Comparison of ENCODE assay signal across 1 cellular context in the genomic region with DNA sequence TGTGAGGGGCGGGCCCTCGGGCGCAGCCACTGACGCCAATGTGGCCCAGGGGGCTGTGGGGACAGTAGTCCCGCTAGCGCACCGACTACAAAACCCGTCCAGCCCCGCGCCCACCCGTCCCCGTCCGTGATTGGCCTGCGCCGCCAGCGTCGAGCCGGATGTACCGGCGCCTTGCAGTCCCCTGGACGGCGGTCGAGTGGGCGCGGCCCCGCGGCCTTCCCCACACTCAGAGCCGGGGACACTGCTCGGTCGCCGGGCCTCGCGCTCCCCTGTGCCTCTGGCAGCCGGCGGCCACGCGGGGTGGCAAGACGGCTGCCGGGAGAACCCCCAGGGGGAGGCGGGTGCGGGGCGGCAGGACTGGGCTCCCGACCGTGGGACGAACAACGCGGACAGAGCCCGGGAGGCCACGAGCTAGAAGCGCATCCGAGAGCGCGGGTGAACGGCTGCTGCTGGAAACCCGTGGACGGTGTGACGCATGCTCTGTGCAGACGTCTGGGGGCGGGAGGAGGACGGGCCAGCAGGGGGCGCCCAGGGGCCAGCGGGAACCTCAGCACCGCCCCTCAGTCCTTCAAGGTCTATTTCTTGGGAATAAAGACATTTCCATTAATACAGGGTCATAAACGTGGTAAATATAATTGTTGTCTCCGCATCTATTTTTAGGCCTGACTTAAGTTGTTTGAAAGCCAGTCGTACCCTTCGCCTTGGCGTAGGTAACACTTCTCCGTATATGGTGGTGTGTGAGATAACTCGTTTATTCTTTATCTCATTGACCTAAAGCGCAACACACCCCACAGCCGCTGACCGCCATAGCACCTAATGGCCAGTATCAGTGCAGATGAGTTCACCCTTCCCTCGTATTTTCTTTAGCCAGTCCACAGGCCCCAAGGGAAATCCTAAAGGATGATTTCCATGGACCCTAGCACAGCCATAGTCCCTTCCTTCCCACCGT.
TF ChIP-seq lines count a peak whose summit lies in the region.

No MANE protein-coding gene starts in this region.

TF ChIP-seq in K562, 482 proteins besides CTCF, POLR2A, EP300 and RAD21 (continued from another document and continues in another):
- TF ChIP-seq, protein P1, sequence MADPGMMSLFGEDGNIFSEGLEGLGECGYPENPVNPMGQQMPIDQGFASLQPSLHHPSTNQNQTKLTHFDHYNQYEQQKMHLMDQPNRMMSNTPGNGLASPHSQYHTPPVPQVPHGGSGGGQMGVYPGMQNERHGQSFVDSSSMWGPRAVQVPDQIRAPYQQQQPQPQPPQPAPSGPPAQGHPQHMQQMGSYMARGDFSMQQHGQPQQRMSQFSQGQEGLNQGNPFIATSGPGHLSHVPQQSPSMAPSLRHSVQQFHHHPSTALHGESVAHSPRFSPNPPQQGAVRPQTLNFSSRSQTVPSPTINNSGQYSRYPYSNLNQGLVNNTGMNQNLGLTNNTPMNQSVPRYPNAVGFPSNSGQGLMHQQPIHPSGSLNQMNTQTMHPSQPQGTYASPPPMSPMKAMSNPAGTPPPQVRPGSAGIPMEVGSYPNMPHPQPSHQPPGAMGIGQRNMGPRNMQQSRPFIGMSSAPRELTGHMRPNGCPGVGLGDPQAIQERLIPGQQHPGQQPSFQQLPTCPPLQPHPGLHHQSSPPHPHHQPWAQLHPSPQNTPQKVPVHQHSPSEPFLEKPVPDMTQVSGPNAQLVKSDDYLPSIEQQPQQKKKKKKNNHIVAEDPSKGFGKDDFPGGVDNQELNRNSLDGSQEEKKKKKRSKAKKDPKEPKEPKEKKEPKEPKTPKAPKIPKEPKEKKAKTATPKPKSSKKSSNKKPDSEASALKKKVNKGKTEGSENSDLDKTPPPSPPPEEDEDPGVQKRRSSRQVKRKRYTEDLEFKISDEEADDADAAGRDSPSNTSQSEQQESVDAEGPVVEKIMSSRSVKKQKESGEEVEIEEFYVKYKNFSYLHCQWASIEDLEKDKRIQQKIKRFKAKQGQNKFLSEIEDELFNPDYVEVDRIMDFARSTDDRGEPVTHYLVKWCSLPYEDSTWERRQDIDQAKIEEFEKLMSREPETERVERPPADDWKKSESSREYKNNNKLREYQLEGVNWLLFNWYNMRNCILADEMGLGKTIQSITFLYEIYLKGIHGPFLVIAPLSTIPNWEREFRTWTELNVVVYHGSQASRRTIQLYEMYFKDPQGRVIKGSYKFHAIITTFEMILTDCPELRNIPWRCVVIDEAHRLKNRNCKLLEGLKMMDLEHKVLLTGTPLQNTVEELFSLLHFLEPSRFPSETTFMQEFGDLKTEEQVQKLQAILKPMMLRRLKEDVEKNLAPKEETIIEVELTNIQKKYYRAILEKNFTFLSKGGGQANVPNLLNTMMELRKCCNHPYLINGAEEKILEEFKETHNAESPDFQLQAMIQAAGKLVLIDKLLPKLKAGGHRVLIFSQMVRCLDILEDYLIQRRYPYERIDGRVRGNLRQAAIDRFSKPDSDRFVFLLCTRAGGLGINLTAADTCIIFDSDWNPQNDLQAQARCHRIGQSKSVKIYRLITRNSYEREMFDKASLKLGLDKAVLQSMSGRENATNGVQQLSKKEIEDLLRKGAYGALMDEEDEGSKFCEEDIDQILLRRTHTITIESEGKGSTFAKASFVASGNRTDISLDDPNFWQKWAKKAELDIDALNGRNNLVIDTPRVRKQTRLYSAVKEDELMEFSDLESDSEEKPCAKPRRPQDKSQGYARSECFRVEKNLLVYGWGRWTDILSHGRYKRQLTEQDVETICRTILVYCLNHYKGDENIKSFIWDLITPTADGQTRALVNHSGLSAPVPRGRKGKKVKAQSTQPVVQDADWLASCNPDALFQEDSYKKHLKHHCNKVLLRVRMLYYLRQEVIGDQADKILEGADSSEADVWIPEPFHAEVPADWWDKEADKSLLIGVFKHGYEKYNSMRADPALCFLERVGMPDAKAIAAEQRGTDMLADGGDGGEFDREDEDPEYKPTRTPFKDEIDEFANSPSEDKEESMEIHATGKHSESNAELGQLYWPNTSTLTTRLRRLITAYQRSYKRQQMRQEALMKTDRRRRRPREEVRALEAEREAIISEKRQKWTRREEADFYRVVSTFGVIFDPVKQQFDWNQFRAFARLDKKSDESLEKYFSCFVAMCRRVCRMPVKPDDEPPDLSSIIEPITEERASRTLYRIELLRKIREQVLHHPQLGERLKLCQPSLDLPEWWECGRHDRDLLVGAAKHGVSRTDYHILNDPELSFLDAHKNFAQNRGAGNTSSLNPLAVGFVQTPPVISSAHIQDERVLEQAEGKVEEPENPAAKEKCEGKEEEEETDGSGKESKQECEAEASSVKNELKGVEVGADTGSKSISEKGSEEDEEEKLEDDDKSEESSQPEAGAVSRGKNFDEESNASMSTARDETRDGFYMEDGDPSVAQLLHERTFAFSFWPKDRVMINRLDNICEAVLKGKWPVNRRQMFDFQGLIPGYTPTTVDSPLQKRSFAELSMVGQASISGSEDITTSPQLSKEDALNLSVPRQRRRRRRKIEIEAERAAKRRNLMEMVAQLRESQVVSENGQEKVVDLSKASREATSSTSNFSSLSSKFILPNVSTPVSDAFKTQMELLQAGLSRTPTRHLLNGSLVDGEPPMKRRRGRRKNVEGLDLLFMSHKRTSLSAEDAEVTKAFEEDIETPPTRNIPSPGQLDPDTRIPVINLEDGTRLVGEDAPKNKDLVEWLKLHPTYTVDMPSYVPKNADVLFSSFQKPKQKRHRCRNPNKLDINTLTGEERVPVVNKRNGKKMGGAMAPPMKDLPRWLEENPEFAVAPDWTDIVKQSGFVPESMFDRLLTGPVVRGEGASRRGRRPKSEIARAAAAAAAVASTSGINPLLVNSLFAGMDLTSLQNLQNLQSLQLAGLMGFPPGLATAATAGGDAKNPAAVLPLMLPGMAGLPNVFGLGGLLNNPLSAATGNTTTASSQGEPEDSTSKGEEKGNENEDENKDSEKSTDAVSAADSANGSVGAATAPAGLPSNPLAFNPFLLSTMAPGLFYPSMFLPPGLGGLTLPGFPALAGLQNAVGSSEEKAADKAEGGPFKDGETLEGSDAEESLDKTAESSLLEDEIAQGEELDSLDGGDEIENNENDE (IDR thresholded peaks at IDR 0.05; ENCODE audit: low read depth, low read length): no peak
- TF ChIP-seq HMGN3 (IDR thresholded peaks at IDR 0.05; ENCODE audit: borderline replicate concordance, extremely low read depth, insufficient read length, low read depth, low read length) (peak; percentile 69), ZNF551 (CRISPR knock-in tag; IDR thresholded peaks at IDR 0.05) (no peak), NFATC3 (IDR thresholded peaks at IDR 0.05) (no peak), ZC3H11A (IDR thresholded peaks at IDR 0.05; ENCODE audit: low read depth, low read length) (no peak), ZSCAN32 (CRISPR knock-in tag; IDR thresholded peaks at IDR 0.05) (no peak), TOE1 (IDR thresholded peaks at IDR 0.05; ENCODE audit: borderline replicate concordance) (peak; percentile 63; the same call in 1 of the 2 replicates), TOE1 (CRISPR knock-in tag; IDR thresholded peaks at IDR 0.05; ENCODE audit: borderline replicate concordance, low read depth) (no peak), CBFA2T2 (conservative IDR thresholded peaks at IDR 0.05) (peak; percentile 15; the same call in 1 of the 2 replicates)
- TF ChIP-seq, protein P2, sequence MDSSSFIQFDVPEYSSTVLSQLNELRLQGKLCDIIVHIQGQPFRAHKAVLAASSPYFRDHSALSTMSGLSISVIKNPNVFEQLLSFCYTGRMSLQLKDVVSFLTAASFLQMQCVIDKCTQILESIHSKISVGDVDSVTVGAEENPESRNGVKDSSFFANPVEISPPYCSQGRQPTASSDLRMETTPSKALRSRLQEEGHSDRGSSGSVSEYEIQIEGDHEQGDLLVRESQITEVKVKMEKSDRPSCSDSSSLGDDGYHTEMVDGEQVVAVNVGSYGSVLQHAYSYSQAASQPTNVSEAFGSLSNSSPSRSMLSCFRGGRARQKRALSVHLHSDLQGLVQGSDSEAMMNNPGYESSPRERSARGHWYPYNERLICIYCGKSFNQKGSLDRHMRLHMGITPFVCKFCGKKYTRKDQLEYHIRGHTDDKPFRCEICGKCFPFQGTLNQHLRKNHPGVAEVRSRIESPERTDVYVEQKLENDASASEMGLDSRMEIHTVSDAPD (CRISPR knock-in tag; IDR thresholded peaks at IDR 0.05): no peak
- TF ChIP-seq, protein P3, sequence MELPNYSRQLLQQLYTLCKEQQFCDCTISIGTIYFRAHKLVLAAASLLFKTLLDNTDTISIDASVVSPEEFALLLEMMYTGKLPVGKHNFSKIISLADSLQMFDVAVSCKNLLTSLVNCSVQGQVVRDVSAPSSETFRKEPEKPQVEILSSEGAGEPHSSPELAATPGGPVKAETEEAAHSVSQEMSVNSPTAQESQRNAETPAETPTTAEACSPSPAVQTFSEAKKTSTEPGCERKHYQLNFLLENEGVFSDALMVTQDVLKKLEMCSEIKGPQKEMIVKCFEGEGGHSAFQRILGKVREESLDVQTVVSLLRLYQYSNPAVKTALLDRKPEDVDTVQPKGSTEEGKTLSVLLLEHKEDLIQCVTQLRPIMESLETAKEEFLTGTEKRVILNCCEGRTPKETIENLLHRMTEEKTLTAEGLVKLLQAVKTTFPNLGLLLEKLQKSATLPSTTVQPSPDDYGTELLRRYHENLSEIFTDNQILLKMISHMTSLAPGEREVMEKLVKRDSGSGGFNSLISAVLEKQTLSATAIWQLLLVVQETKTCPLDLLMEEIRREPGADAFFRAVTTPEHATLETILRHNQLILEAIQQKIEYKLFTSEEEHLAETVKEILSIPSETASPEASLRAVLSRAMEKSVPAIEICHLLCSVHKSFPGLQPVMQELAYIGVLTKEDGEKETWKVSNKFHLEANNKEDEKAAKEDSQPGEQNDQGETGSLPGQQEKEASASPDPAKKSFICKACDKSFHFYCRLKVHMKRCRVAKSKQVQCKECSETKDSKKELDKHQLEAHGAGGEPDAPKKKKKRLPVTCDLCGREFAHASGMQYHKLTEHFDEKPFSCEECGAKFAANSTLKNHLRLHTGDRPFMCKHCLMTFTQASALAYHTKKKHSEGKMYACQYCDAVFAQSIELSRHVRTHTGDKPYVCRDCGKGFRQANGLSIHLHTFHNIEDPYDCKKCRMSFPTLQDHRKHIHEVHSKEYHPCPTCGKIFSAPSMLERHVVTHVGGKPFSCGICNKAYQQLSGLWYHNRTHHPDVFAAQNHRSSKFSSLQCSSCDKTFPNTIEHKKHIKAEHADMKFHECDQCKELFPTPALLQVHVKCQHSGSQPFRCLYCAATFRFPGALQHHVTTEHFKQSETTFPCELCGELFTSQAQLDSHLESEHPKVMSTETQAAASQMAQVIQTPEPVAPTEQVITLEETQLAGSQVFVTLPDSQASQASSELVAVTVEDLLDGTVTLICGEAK (IDR thresholded peaks at IDR 0.05): peak; percentile 75
- TF ChIP-seq, protein P3 (CRISPR knock-in tag; IDR thresholded peaks at IDR 0.05): 0 out of 2 replicates have a peak, but pooled peaks have one; percentile 11
- TF ChIP-seq, protein P4, sequence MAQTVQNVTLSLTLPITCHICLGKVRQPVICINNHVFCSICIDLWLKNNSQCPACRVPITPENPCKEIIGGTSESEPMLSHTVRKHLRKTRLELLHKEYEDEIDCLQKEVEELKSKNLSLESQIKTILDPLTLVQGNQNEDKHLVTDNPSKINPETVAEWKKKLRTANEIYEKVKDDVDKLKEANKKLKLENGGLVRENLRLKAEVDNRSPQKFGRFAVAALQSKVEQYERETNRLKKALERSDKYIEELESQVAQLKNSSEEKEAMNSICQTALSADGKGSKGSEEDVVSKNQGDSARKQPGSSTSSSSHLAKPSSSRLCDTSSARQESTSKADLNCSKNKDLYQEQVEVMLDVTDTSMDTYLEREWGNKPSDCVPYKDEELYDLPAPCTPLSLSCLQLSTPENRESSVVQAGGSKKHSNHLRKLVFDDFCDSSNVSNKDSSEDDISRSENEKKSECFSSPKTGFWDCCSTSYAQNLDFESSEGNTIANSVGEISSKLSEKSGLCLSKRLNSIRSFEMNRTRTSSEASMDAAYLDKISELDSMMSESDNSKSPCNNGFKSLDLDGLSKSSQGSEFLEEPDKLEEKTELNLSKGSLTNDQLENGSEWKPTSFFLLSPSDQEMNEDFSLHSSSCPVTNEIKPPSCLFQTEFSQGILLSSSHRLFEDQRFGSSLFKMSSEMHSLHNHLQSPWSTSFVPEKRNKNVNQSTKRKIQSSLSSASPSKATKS (CRISPR knock-in tag; IDR thresholded peaks at IDR 0.05): no peak
- TF ChIP-seq, protein P5, sequence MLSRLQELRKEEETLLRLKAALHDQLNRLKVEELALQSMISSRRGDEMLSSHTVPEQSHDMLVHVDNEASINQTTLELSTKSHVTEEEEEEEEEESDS (CRISPR knock-in tag; IDR thresholded peaks at IDR 0.05): no peak
